Comparison of ENCODE assay signal across 14 cellular contexts in the genomic region with DNA sequence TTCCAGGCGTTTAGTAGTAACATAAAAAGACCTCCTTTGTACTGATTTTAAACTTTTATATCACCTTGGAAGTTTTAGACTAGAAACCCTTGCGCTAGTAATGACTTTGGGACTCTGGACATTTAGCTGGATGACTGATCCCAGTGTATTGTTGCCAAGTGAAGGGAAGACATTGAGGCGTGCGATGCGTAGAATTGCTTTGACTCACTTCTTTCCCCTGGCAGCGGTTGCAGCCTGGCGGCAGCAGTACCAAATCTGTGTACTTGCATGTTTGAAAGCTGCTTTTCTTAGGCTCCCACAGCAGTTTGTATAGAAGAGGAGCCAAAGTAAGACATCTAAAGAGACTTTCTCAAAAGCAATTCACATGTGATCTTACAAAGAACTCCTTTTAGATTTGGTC.
DNase-seq lines count a peak whose midpoint lies in the region; ATAC-seq and TF ChIP-seq lines count a peak whose summit lies in the region.
"Had no signal": no experiment of that assay in that cellular context is flagged by ENCODE, and none has a peak within 500 bp of the region (broad histone marks: within the 10 kb centered on the region; RNA-seq: fewer than 3 reads in every experiment).

No MANE protein-coding gene starts in this region.

- TF ChIP-seq CTCF in activated B cell treated with CpG ODN at 0.5 μM for 24 hours (IDR thresholded peaks at IDR 0.05): no peak

- POLR2A ChIA-PET in activated B cell treated with CpG ODN at 0.5 μM for 24 hours (lab: Charles Lee): interaction anchor here (1.0 kb wide), 1 partner anchor 150 kb away, joined by 4 read pairs; no protein-coding TSS in a partner anchor

- peak overlapping the region; percentile 13 for H3K4me3 Mint-ChIP-seq in activated B cell treated with CpG ODN at 0.5 μM for 24 hours

- H3K27ac Mint-ChIP-seq in activated B cell treated with CpG ODN at 0.5 μM for 24 hours: peak overlapping the region; percentile 86

- ATAC-seq in GM18861 (IDR thresholded peaks at IDR 0.05; ENCODE audit: unreplicated experiment) (peak; percentile 22), activated B cell treated with CpG ODN at 0.5 μM for 24 hours (ENCODE audit: low read depth) (no peak)
- ATAC-seq: left lung had no signal

- H3K36me3 Mint-ChIP-seq in activated B cell treated with CpG ODN at 0.5 μM for 24 hours (ENCODE audit: low read depth): no peaks in the 10 kb centered on the region

- peaks cover 39% of the 10 kb centered on the region for H3K4me1 Mint-ChIP-seq in activated B cell treated with CpG ODN at 0.5 μM for 24 hours

- no peaks in the 10 kb centered on the region for H3K27me3 Mint-ChIP-seq in activated B cell treated with CpG ODN at 0.5 μM for 24 hours

- DNase-seq in activated B cell treated with CpG ODN at 0.5 μM for 24 hours: no peak
- peak; percentile 77 for DNase-seq in globus pallidus (ENCODE audit: low spot score)
- DNase-seq in renal cortical epithelial cell (ENCODE audit: low read depth): peak; percentile 70
- DNase-seq in NCI-H1694 treated with DMSO at 0.1 percent for 48 hours (lab: John Stamatoyannopoulos, UW): no peak
- no peak for DNase-seq in HCEC 1CT
- no peak for DNase-seq in NCI-H1436 (lab: John Stamatoyannopoulos, UW)
- no peak for DNase-seq in NCI-H2107 (lab: John Stamatoyannopoulos, UW)
- DNase-seq: activated effector memory CD4-positive, alpha-beta T cell treated with Interleukin-2 at 50 U/mL for 16 hours; DND-41; KG1; left lung; NCI-H2029; T-helper 1 cell had no signal

- CTCF ChIA-PET in activated B cell treated with CpG ODN at 0.5 μM for 24 hours (lab: Charles Lee): interaction anchor here (1.0 to 5.2 kb wide), 10 partner anchors 10 to 878 kb away, joined by 3 to 46 read pairs (median 10); no protein-coding TSS in a partner anchor

- H3K9me3 Mint-ChIP-seq in activated B cell treated with CpG ODN at 0.5 μM for 24 hours: no peaks in the 10 kb centered on the region

- intact Hi-C loops in activated B cell treated with CpG ODN at 0.5 μM for 24 hours (cut with micrococcal nuclease): loop anchor here (2.0 to 10.0 kb wide), 2 partner anchors 14 to 240 kb away; no protein-coding TSS in a partner anchor

Comparison
In these comparisons a context has a peak if more than half of its experiments do, and no peak if none do; other contexts are left out.
1. DNase-seq: peak in globus pallidus (single experiment) and renal cortical epithelial cell (single experiment); none in activated B cell treated with CpG ODN at 0.5 μM for 24 hours (single experiment), NCI-H1694 treated with DMSO at 0.1 percent for 48 hours (single experiment), HCEC 1CT (single experiment), NCI-H1436 (single experiment) and NCI-H2107 (single experiment).